In the genomic region with DNA sequence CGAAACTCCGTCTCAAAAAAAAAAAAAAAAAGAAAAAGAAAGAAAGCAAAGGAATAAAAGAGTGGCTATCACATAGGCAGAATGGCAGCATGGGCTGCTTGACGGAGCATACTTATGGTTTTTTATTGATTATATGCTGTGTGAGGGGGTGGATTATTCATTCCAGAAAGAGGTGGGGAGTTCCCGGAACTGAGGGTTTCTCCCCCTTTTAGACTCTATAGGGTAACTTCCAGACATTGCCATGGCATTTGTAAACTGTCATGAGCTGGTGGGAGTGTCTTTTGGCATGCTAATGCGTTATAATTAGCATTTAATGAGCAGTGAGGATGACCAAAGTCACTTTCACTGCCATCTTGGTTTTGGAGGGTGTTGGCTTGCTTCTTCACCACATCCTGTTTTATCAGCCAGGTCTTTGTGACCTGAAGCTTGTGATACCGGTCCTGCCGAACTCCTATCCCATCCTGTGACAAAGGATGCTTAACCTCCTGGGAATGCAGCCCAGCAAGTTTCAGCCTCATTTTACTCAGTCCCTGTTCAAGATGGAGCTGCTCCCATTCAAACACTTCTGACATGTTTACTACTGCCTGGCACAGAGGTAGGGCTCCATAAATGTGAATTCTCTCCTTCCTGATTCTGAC, we compare ENCODE assay signal across 24 cellular contexts. TPM values are rescaled to one million over a fixed set of nuclear protein-coding genes. Genes with fewer than 3 reads are reported as not detected.
DNase-seq lines count a peak whose midpoint lies in the region; ATAC-seq, FAIRE-seq and TF ChIP-seq lines count a peak whose summit lies in the region.
"Had no signal": no experiment of that assay in that cellular context is flagged by ENCODE, and none has a peak within 500 bp of the region (broad histone marks: within the 10 kb centered on the region; RNA-seq: fewer than 3 reads in every experiment).

No MANE protein-coding gene starts in this region.

- no peaks in the 10 kb centered on the region for H3K9me3 ChIP-seq in Peyer's patch
- H3K9me3 ChIP-seq in prostate gland, result no peaks in the 10 kb centered on the region
- peaks cover 5% of the 10 kb centered on the region; the same call in 1 of the 2 replicates for H3K9me3 ChIP-seq in HepG2 (ENCODE audit: low read length)
- H3K9me3 ChIP-seq: adrenal gland, heart left ventricle, thoracic aorta had no signal

- H3K9me3 Mint-ChIP-seq in GM23338, result peaks cover 3% of the 10 kb centered on the region; the same call in 2 of the 3 replicates
- H3K9me3 Mint-ChIP-seq: T-helper 1 cell treated with Interleukin-12 subunit alpha and Interleukin-12 subunit beta and Interleukin-4 antibody, amounts not matched to agents 30 μg/mL and 1 μg/mL, for 36 hours had no signal

- no peaks in the 10 kb centered on the region for H3F3A ChIP-seq in GM23338 (replicated peaks; ENCODE audit: low read depth)

- H2AFZ ChIP-seq in GM23338 (peak overlapping the region; percentile 34; the same call in 1 of the 2 replicates), HepG2 (ENCODE audit: low read length) (no peak overlapping the region)

- no peaks in the 10 kb centered on the region for H3K27me3 Mint-ChIP-seq in GM23338 (ENCODE audit: insufficient read depth, low read depth, poor library complexity)

- no peak overlapping the region for H3K27ac Mint-ChIP-seq in GM23338
- H3K27ac Mint-ChIP-seq: immature natural killer cell; memory B cell; T-helper 1 cell treated with Interleukin-12 subunit alpha and Interleukin-12 subunit beta and Interleukin-4 antibody, amounts not matched to agents 30 μg/mL and 1 μg/mL, for 36 hours had no signal

- no peak for FAIRE-seq in HepG2 (lab: Jason Lieb, UNC)

- TF ChIP-seq EP300 in HepG2 (IDR thresholded peaks at IDR 0.05; ENCODE audit: low read depth in 2 of 2, low read length in 2 of 2), result no peak
- no peak for TF ChIP-seq EP300 in HepG2 (CRISPR knock-in tag; IDR thresholded peaks at IDR 0.05; ENCODE audit: borderline replicate concordance)

- TF ChIP-seq POLR2A in Peyer's patch (IDR thresholded peaks at IDR 0.05) (no peak), prostate gland (IDR thresholded peaks at IDR 0.05) (no peak), HepG2 (IDR thresholded peaks at IDR 0.05; ENCODE audit: insufficient read depth in 1 of 2, low read depth in 2 of 2, low read length in 2 of 2) (no peak)

- H4K20me1 ChIP-seq in GM23338 (replicated peaks; ENCODE audit: insufficient read depth) (no peaks in the 10 kb centered on the region), HepG2 (ENCODE audit: insufficient read depth, low read length) (no peaks in the 10 kb centered on the region)

- no peaks in the 10 kb centered on the region for H3K36me3 ChIP-seq in GM23338 (ENCODE audit: insufficient read depth)
- no peaks in the 10 kb centered on the region for H3K36me3 ChIP-seq in Peyer's patch
- no peaks in the 10 kb centered on the region for H3K36me3 ChIP-seq in prostate gland
- no peaks in the 10 kb centered on the region for H3K36me3 ChIP-seq in HepG2 (replicated peaks in 1 of 2; ENCODE audit: control insufficient read depth in 1 of 2, insufficient read depth in 2 of 2, low read length in 2 of 2)
- H3K36me3 ChIP-seq: adrenal gland, cardiac muscle cell, heart left ventricle, thoracic aorta had no signal

- WGBS in prostate gland, result 61% methylated on average over 7 of the region's 7 CpGs
- whole genome bisulfite sequencing in HepG2 (ENCODE audit: low lambda C conversion rate), result 41% methylated on average over 7 of the region's 7 CpGs

- no peaks in the 10 kb centered on the region for H3K27me3 ChIP-seq in GM23338 (ENCODE audit: insufficient read depth)
- no peaks in the 10 kb centered on the region for H3K27me3 ChIP-seq in Peyer's patch
- no peaks in the 10 kb centered on the region for H3K27me3 ChIP-seq in foreskin keratinocyte
- no peaks in the 10 kb centered on the region for H3K27me3 ChIP-seq in prostate gland (replicated peaks; ENCODE audit: insufficient read depth)
- H3K27me3 ChIP-seq in HepG2 (ENCODE audit: control insufficient read depth in 1 of 2, insufficient read depth in 2 of 2, low read length in 2 of 2), result peaks cover 0 to 5% of the 10 kb centered on the region in 2 experiments; a peak in 1 of 5 replicates
- H3K27me3 ChIP-seq: cardiac muscle cell had no signal

- intact Hi-C loops in prostate gland (cut with DNase I), result no loop called here
- intact Hi-C loops in HepG2 (cut with micrococcal nuclease; ENCODE audit: unreplicated experiment), result no loop called here

- H3K4me3 ChIP-seq in GM23338, result no peak overlapping the region
- H3K4me3 ChIP-seq in Peyer's patch, result no peak overlapping the region
- H3K4me3 ChIP-seq in prostate gland, result no peak overlapping the region
- no peak overlapping the region for H3K4me3 ChIP-seq in HepG2 (replicated peaks in 1 of 3; ENCODE audit: insufficient read depth in 1 of 3, low read depth in 2 of 3, low read length in 3 of 3)
- H3K4me3 ChIP-seq: adrenal gland, cardiac muscle cell, heart left ventricle, thoracic aorta had no signal

- no peak for TF ChIP-seq RAD21 in HepG2 (CRISPR knock-in tag; IDR thresholded peaks at IDR 0.05)

- TF ChIP-seq CTCF in GM23338 (conservative IDR thresholded peaks at IDR 0.05; ENCODE audit: low read depth in 2 of 2) (no peak), Peyer's patch (IDR thresholded peaks at IDR 0.05) (no peak), foreskin keratinocyte (conservative IDR thresholded peaks at IDR 0.05) (peak; percentile 1), prostate gland (IDR thresholded peaks at IDR 0.05) (no peak), HepG2 (CRISPR knock-in tag; IDR thresholded peaks at IDR 0.05) (no peak)

- POLR2A ChIA-PET in HepG2 (lab: Yijun Ruan, JAX), result no interaction called here

- H3K36me3 Mint-ChIP-seq in GM23338 (ENCODE audit: low read depth), result no peaks in the 10 kb centered on the region
- H3K36me3 Mint-ChIP-seq: CD4-positive, alpha-beta memory T cell; immature natural killer cell; memory B cell had no signal

- H3K4me3 Mint-ChIP-seq in GM23338, result no peak overlapping the region
- H3K4me3 Mint-ChIP-seq: immature natural killer cell; memory B cell; neural crest cell; T-helper 1 cell treated with Interleukin-12 subunit alpha and Interleukin-12 subunit beta and Interleukin-4 antibody, amounts not matched to agents 30 μg/mL and 1 μg/mL, for 36 hours had no signal

- H3K4me2 ChIP-seq in GM23338 (no peak overlapping the region), HepG2 (ENCODE audit: low read depth, low read length) (no peak overlapping the region)

- DNase-seq in GM23338 (ENCODE audit: low spot score) (no peak), Peyer's patch (no peak), foreskin keratinocyte (peak; percentile 83 to 92), prostate gland (ENCODE audit: low spot score) (peak; percentile 92), superior temporal gyrus (ENCODE audit: extremely low spot score) (no peak), HepG2 (ENCODE audit: low spot score) (no peak)
- DNase-seq in stimulated activated CD4-positive, alpha-beta T cell treated with anti-CD3 and anti-CD28 coated beads, Interleukin-4, amount 100 ng/mL, for 1 hour, result no peak
- no peak for DNase-seq in stimulated activated naive CD4-positive, alpha-beta T cell treated with Interleukin-2 at 50 U/mL for 16 hours (lab: John Stamatoyannopoulos, UW)
- DNase-seq: activated CD4-positive, alpha-beta T cell treated with anti-CD3 and anti-CD28 coated beads, Interleukin-2, amount 50 U/mL, for 4 hours; activated gamma-delta T cell; adrenal gland; CD4-positive, alpha-beta memory T cell; DMS79 treated with DMSO at 0.1 percent for 48 hours; heart left ventricle; immature natural killer cell; NCI-H1436; NCI-H524 treated with DMSO at 0.1 percent for 48 hours; SHP77; stimulated activated CD8-positive, alpha-beta memory T cell treated with anti-CD3 and anti-CD28 coated beads, Interleukin-4, amount 100 ng/mL, for 48 hours had no signal

- BruUV-seq in HepG2 (replicated peaks; lab: Mats Ljungman, UMichigan), result no TSS peak

- no peak overlapping the region for H3K9ac ChIP-seq in HepG2 (ENCODE audit: insufficient read depth, low read depth, low read length)

- CTCF ChIA-PET in HepG2 (lab: Yijun Ruan, JAX; ENCODE audit: low intra/inter-chr PET ratio, low total read pairs), result no interaction called here

- ATAC-seq in GM23338, result no peak
- ATAC-seq in foreskin keratinocyte, result peak; percentile 95
- ATAC-seq in HepG2, result no peak
- ATAC-seq: heart left ventricle had no signal

- peaks cover 13% of the 10 kb centered on the region for H3K9me2 ChIP-seq in GM23338 (ENCODE audit: insufficient read depth)

- no peaks in the 10 kb centered on the region for H3K4me1 ChIP-seq in GM23338 (ENCODE audit: insufficient read depth)
- peaks cover 0 to 26% (median 0%) of the 10 kb centered on the region in 4 donors for H3K4me1 ChIP-seq in Peyer's patch
- peaks cover 10% of the 10 kb centered on the region for H3K4me1 ChIP-seq in foreskin keratinocyte
- H3K4me1 ChIP-seq in prostate gland (replicated peaks), result no peaks in the 10 kb centered on the region
- no peaks in the 10 kb centered on the region for H3K4me1 ChIP-seq in HepG2 (ENCODE audit: insufficient read depth, low read length)
- H3K4me1 ChIP-seq: adrenal gland had no signal

- H3K27ac ChIP-seq in GM23338 (ENCODE audit: low read depth) (no peak overlapping the region), Peyer's patch (peak overlapping the region in 3 of 4 donors; percentile 49 to 85 (median 75)), foreskin keratinocyte (peak overlapping the region; percentile 76), prostate gland (peak overlapping the region; percentile 59), HepG2 (ENCODE audit: extremely low read length, insufficient read depth, low read length) (no peak overlapping the region)
- H3K27ac ChIP-seq: adrenal gland, cardiac muscle cell, heart left ventricle, thoracic aorta had no signal

- H3K79me2 ChIP-seq in GM23338 (replicated peaks; ENCODE audit: insufficient read depth) (no peaks in the 10 kb centered on the region), HepG2 (ENCODE audit: insufficient read depth, low read length) (no peaks in the 10 kb centered on the region)

- in situ Hi-C loops in HepG2 (cut with HindIII; ENCODE audit: extremely low pct_ligation_motif_present, low pct_unique_long_range_greater_than_20kb), result no loop called here

- peaks cover 11% of the 10 kb centered on the region for H3K4me1 Mint-ChIP-seq in GM23338
- H3K4me1 Mint-ChIP-seq: memory B cell, neural crest cell had no signal

RNA-seq across cellular contexts. Expression of gene ABHD17C, which starts 15.8 kb away (rescaled TPM):
- total RNA-seq in GM23338 (2014; rRNA removed; shearing (Covaris generic)), result 23.8 and 25.2 TPM in 2 replicates
- polyA plus RNA-seq in GM23338 (2016; fragmentation: Nextera tagmentation; extraction: Ambion mirVana) (9.1 and 11.3 TPM in 2 replicates), foreskin keratinocyte (12.8 and 19.7 TPM in 2 replicates), HepG2 (2011; rRNA removed) (3.3 and 3.9 TPM in 2 replicates)
- total RNA-seq in Peyer's patch (10 to 100 TPM; 14.9 to 74.6 (median 37.8) TPM), foreskin keratinocyte (18.6 and 24.8 TPM in 2 replicates), prostate gland (10 to 100 TPM; 13.6 to 32.4 TPM), HepG2 (2016; rRNA removed; fragmentation: Illumina TruSeq; extraction: Trizol) (2.9 and 4.7 TPM in 2 replicates)
- 1.5 TPM in 2 replicates for total RNA-seq in HepG2 (2016; cell fraction: cytosol; rRNA removed; fragmentation: Illumina TruSeq; extraction: Trizol; ENCODE audit: low read depth)
- total RNA-seq in HepG2 (2016; cell fraction: insoluble cytoplasmic fraction; rRNA removed; fragmentation: Illumina TruSeq; extraction: Trizol), result 2.7 and 4.3 TPM in 2 replicates
- total RNA-seq in HepG2 (2016; cell fraction: membrane; rRNA removed; fragmentation: Illumina TruSeq; extraction: Trizol), result 4.7 and 8.1 TPM in 2 replicates
- total RNA-seq in HepG2 (2016; cell fraction: nucleus; rRNA removed; fragmentation: Illumina TruSeq; extraction: Trizol), result 4.1 and 4.3 TPM in 2 replicates
- polyA plus RNA-seq in HepG2 (2011; cell fraction: cytosol; rRNA removed), result 2.9 and 3.8 TPM in 2 replicates
- polyA plus RNA-seq in HepG2 (2011; cell fraction: nucleus; rRNA removed), result 1.3 and 1.5 TPM in 2 replicates
- 2.3 and 4.0 TPM in 2 replicates for polyA plus RNA-seq in HepG2 (2012)
- 3.1 and 3.6 TPM in 2 replicates for polyA plus RNA-seq in HepG2 (2016; cell fraction: cytosol; fragmentation: Illumina TruSeq; extraction: Trizol; ENCODE audit: low read depth)
- 8.1 and 8.8 TPM in 2 replicates for polyA plus RNA-seq in HepG2 (2016; cell fraction: insoluble cytoplasmic fraction; fragmentation: Illumina TruSeq; extraction: Trizol; ENCODE audit: low read depth)
- 8.3 and 8.5 TPM in 2 replicates for polyA plus RNA-seq in HepG2 (2016; cell fraction: membrane; fragmentation: Illumina TruSeq; extraction: Trizol; ENCODE audit: low read depth)
- polyA plus RNA-seq in HepG2 (2016; cell fraction: nucleus; fragmentation: Illumina TruSeq; extraction: Trizol; ENCODE audit: insufficient read depth, low read depth), result 8.3 and 8.7 TPM in 2 replicates
- 4.5 and 40.6 TPM in 2 replicates for polyA minus RNA-seq in HepG2 (2011; rRNA and poly(A)+ RNA removed; ENCODE audit: low replicate concordance)
- polyA minus RNA-seq in HepG2 (2011; cell fraction: cytosol; rRNA and poly(A)+ RNA removed), result 3.3 and 5.6 TPM in 2 replicates
- polyA minus RNA-seq in HepG2 (2011; cell fraction: nucleus; rRNA and poly(A)+ RNA removed), result 3.4 and 3.5 TPM in 2 replicates

Comparison
In these comparisons a context has a peak if more than half of its experiments do, and no peak if none do; other contexts are left out.
1. DNase-seq: peak in foreskin keratinocyte (2 of 2) and prostate gland (single experiment); none in GM23338 (single experiment), Peyer's patch (0 of 3), superior temporal gyrus (single experiment), stimulated activated CD4-positive, alpha-beta T cell treated with anti-CD3 and anti-CD28 coated beads, Interleukin-4, amount 100 ng/mL, for 1 hour (single experiment), stimulated activated naive CD4-positive, alpha-beta T cell treated with Interleukin-2 at 50 U/mL for 16 hours (single experiment) and HepG2 (single experiment).
2. H3K27ac ChIP-seq: peak in Peyer's patch (3 of 4), foreskin keratinocyte (single experiment) and prostate gland (2 of 2); none in GM23338 (single experiment) and HepG2 (single experiment).